1 cellular context compared by ENCODE assay signal in the genomic region with DNA sequence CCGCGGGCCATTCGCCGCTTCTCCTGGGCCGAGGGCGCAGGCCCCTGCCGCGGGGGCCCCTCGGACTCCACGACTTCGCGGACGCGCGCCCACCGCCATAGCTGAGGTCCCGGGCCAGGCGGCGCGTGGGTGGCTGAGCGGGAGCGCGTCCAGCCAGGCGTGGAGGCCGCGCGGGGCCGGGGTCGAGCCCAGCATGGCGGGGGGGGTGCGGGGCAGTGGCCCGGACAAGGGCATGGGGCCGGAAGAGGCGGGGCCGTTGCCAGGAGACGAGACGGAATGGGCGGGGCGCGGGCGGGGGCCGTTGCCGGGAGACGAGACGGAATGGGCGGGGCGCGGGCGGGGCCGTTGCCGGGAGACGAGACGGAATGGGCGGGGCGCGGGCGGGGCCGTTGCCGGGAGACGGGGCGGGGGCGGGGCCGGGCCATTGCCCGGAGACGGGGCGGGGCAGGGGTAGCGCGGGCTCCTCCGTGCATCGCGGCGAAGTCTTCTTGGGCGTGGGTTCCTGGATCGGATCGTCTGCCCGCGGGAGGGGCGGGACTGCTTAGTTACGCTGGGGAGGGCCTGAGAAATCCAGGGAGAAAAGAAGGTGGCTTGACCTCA.
TF ChIP-seq lines count a peak whose summit lies in the region.

No MANE protein-coding gene starts in this region.

TF ChIP-seq in HepG2, 621 proteins besides CTCF, POLR2A, EP300 and RAD21 (continues in another document):
- TF ChIP-seq ZNF883 (CRISPR knock-in tag; IDR thresholded peaks at IDR 0.05; ENCODE audit: not compliant biosample characterization) (no peak), HMGA1 (CRISPR knock-in tag; conservative IDR thresholded peaks at IDR 0.05) (no peak), GPBP1L1 (CRISPR knock-in tag; IDR thresholded peaks at IDR 0.05) (no peak), YEATS4 (CRISPR knock-in tag; IDR thresholded peaks at IDR 0.05; ENCODE audit: borderline replicate concordance) (0 out of 2 replicates have a peak, but pooled peaks have one; percentile 28), MAFF (IDR thresholded peaks at IDR 0.05; ENCODE audit: low read depth, low read length) (no peak), GABPA (IDR thresholded peaks at IDR 0.05; ENCODE audit: low read depth, low read length) (peak; percentile 45), GABPA (CRISPR knock-in tag; IDR thresholded peaks at IDR 0.05; ENCODE audit: low read depth) (peak; percentile 52), AFF4 (CRISPR knock-in tag; IDR thresholded peaks at IDR 0.05) (no peak), ZFX (CRISPR knock-in tag; IDR thresholded peaks at IDR 0.05; ENCODE audit: low read depth) (peak; percentile 66), DZIP1 (CRISPR knock-in tag; IDR thresholded peaks at IDR 0.05) (no peak), ZNF136 (CRISPR knock-in tag; IDR thresholded peaks at IDR 0.05; ENCODE audit: low read depth) (no peak), RFX1 (IDR thresholded peaks at IDR 0.05) (0 out of 2 replicates have a peak, but pooled peaks have one; percentile 9), KAT2B (IDR thresholded peaks at IDR 0.05; ENCODE audit: borderline replicate concordance, low read depth, low read length) (no peak), SRSF4 (IDR thresholded peaks at IDR 0.05; ENCODE audit: low read depth, low read length, poor library complexity, severe bottlenecking) (no peak), EZH2 (conservative IDR thresholded peaks at IDR 0.05; ENCODE audit: low read depth, low read length) (no peak), YY1 (IDR thresholded peaks at IDR 0.05; ENCODE audit: insufficient read depth, insufficient replicate concordance, low read depth, low read length) (peak; percentile 40), CENPT (CRISPR knock-in tag; IDR thresholded peaks at IDR 0.05; ENCODE audit: low read depth) (no peak), GABPB1 (CRISPR knock-in tag; IDR thresholded peaks at IDR 0.05) (peak; percentile 48), ZNF773 (CRISPR knock-in tag; IDR thresholded peaks at IDR 0.05; ENCODE audit: borderline replicate concordance) (no peak), ZC3H4 (CRISPR knock-in tag; IDR thresholded peaks at IDR 0.05; ENCODE audit: borderline replicate concordance) (no peak), ZFY (CRISPR knock-in tag; IDR thresholded peaks at IDR 0.05) (peak; percentile 64; the same call in 1 of the 2 replicates), POLR2G (IDR thresholded peaks at IDR 0.05; ENCODE audit: low read depth, low read length) (peak; percentile 35; the same call in 1 of the 2 replicates), ZNF740 (CRISPR knock-in tag; IDR thresholded peaks at IDR 0.05) (peak; percentile 66; the same call in 1 of the 2 replicates), CREM (IDR thresholded peaks at IDR 0.05) (no peak), CREM (CRISPR knock-in tag; IDR thresholded peaks at IDR 0.05) (no peak), PATZ1 (CRISPR knock-in tag; IDR thresholded peaks at IDR 0.05) (0 out of 2 replicates have a peak, but pooled peaks have one; percentile 0)
- TF ChIP-seq, protein P1, sequence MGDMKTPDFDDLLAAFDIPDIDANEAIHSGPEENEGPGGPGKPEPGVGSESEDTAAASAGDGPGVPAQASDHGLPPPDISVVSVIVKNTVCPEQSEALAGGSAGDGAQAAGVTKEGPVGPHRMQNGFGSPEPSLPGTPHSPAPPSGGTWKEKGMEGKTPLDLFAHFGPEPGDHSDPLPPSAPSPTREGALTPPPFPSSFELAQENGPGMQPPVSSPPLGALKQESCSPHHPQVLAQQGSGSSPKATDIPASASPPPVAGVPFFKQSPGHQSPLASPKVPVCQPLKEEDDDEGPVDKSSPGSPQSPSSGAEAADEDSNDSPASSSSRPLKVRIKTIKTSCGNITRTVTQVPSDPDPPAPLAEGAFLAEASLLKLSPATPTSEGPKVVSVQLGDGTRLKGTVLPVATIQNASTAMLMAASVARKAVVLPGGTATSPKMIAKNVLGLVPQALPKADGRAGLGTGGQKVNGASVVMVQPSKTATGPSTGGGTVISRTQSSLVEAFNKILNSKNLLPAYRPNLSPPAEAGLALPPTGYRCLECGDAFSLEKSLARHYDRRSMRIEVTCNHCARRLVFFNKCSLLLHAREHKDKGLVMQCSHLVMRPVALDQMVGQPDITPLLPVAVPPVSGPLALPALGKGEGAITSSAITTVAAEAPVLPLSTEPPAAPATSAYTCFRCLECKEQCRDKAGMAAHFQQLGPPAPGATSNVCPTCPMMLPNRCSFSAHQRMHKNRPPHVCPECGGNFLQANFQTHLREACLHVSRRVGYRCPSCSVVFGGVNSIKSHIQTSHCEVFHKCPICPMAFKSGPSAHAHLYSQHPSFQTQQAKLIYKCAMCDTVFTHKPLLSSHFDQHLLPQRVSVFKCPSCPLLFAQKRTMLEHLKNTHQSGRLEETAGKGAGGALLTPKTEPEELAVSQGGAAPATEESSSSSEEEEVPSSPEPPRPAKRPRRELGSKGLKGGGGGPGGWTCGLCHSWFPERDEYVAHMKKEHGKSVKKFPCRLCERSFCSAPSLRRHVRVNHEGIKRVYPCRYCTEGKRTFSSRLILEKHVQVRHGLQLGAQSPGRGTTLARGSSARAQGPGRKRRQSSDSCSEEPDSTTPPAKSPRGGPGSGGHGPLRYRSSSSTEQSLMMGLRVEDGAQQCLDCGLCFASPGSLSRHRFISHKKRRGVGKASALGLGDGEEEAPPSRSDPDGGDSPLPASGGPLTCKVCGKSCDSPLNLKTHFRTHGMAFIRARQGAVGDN (CRISPR knock-in tag; IDR thresholded peaks at IDR 0.05), result peak; percentile 18; the same call in 1 of the 2 replicates
- TF ChIP-seq, protein P2, sequence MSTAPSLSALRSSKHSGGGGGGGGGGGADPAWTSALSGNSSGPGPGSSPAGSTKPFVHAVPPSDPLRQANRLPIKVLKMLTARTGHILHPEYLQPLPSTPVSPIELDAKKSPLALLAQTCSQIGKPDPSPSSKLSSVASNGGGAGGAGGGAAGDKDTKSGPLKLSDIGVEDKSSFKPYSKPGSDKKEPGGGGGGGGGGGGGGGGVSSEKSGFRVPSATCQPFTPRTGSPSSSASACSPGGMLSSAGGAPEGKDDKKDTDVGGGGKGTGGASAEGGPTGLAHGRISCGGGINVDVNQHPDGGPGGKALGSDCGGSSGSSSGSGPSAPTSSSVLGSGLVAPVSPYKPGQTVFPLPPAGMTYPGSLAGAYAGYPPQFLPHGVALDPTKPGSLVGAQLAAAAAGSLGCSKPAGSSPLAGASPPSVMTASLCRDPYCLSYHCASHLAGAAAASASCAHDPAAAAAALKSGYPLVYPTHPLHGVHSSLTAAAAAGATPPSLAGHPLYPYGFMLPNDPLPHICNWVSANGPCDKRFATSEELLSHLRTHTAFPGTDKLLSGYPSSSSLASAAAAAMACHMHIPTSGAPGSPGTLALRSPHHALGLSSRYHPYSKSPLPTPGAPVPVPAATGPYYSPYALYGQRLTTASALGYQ (CRISPR knock-in tag; IDR thresholded peaks at IDR 0.05), result no peak
